Comparison of ENCODE assay signal across 8 cellular contexts in the genomic region with DNA sequence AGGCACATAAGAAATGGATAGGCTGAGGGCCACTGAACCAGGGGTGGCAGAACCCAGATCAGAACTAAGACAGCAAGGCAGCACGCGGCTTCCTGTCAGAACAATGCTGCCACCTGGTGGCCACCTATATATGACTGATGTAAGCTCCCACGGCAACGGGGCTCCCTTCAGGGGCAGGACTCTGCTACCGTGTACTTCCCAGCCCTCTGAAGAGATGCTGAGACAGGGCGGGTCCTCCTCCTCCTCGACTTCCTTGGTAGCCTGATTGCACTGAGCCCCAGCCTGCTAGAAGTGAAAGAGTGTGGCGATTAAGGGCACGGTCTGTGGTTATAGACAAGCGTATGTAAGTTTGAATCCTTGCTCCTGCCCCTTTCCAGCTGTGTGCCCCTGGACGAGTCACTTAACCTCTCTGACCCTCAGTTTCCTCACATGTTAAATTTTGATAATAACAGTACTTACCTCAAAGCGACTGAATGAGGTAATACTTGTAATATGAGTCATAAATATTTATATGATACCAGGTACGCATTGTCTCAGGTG. TPM values are rescaled to one million over a fixed set of nuclear protein-coding genes. Genes with fewer than 3 reads are reported as not detected.
DNase-seq lines count a peak whose midpoint lies in the region; ATAC-seq and TF ChIP-seq lines count a peak whose summit lies in the region.

No MANE protein-coding gene starts in this region.

- CTCF ChIA-PET in CD8-positive, alpha-beta T cell (lab: Charles Lee): interaction anchor here (0.6 to 3.7 kb wide), 14 partner anchors 10 to 274 kb away, joined by 3 to 25 read pairs (median 4); partner anchors contain the start of genes CD74 and RPS14

- peaks cover 7% of the 10 kb centered on the region for H3K4me1 Mint-ChIP-seq in CD8-positive, alpha-beta T cell (ENCODE audit: low read depth)
- peaks cover 19% of the 10 kb centered on the region for H3K4me1 Mint-ChIP-seq in memory B cell

- intact Hi-C loops in CD8-positive, alpha-beta T cell (cut with DNase I, micrococcal nuclease): loop anchor here (1.0 to 5.0 kb wide), 9 partner anchors 24 to 305 kb away; partner anchors contain the start of genes CD74 (in 2 of the 2) and TCOF1 (in 2 of the 2)

- no peaks in the 10 kb centered on the region for H3K9me3 Mint-ChIP-seq in CD8-positive, alpha-beta T cell
- no peaks in the 10 kb centered on the region for H3K9me3 Mint-ChIP-seq in memory B cell

- peak; percentile 74 for TF ChIP-seq CTCF in CD8-positive, alpha-beta T cell (IDR thresholded peaks at IDR 0.05)

- H3K27ac ChIP-seq in CD8-positive, alpha-beta T cell (ENCODE audit: low read depth, low read length): no peak overlapping the region

- no peak overlapping the region for H3K4me3 ChIP-seq in CD8-positive, alpha-beta T cell (ENCODE audit: low read depth, low read length)

- POLR2A ChIA-PET in CD8-positive, alpha-beta T cell (lab: Charles Lee): interaction anchor here (1.0 kb wide), 1 partner anchor 23 kb away, joined by 3 read pairs; the partner anchor contains the start of gene CD74

- peak; percentile 84 to 96 (median 91) for DNase-seq in CD8-positive, alpha-beta T cell
- peak; percentile 47 for DNase-seq in NCI-H748 treated with DMSO at 0.1 percent for 48 hours (lab: John Stamatoyannopoulos, UW)
- peak; percentile 93 for DNase-seq in activated CD4-positive, alpha-beta T cell treated with anti-CD3 and anti-CD28 coated beads, Interleukin-2, amount 50 U/mL, for 1 hour
- DNase-seq in dermis microvascular lymphatic vessel endothelial cell (ENCODE audit: low read depth in 2 of 2): peak; percentile 65 to 86
- DNase-seq in memory B cell (ENCODE audit: low spot score in 2 of 2): peak; percentile 94 to 95
- DNase-seq in stimulated activated CD8-positive, alpha-beta memory T cell treated with anti-CD3 and anti-CD28 coated beads, Interleukin-15, amount 100 ng/mL, for 1 hour (ENCODE audit: low read depth): peak; percentile 89

- H3K27me3 Mint-ChIP-seq in CD8-positive, alpha-beta T cell (ENCODE audit: low read depth): no peaks in the 10 kb centered on the region
- no peaks in the 10 kb centered on the region for H3K27me3 Mint-ChIP-seq in memory B cell

- peaks cover 4% of the 10 kb centered on the region for H3K36me3 ChIP-seq in CD8-positive, alpha-beta T cell (ENCODE audit: insufficient read depth, low read length)

- no peaks in the 10 kb centered on the region for H3K4me1 ChIP-seq in CD8-positive, alpha-beta T cell (ENCODE audit: insufficient read depth, low read length)

- H3K27ac Mint-ChIP-seq in CD8-positive, alpha-beta T cell: peak overlapping the region; percentile 74
- H3K27ac Mint-ChIP-seq in memory B cell: peak overlapping the region; percentile 94

- ATAC-seq in CD8-positive, alpha-beta T cell: peak; percentile 98
- ATAC-seq in GM19455 (IDR thresholded peaks at IDR 0.05; ENCODE audit: unreplicated experiment): peak; percentile 97
- peak; percentile 93 for ATAC-seq in HG03565 (IDR thresholded peaks at IDR 0.05; ENCODE audit: unreplicated experiment)
- peak; percentile 94 for ATAC-seq in memory B cell (ENCODE audit: low read depth)

- peaks cover 6% of the 10 kb centered on the region for H3K36me3 Mint-ChIP-seq in CD8-positive, alpha-beta T cell
- peaks cover 5% of the 10 kb centered on the region for H3K36me3 Mint-ChIP-seq in memory B cell

- H3K9me3 ChIP-seq in CD8-positive, alpha-beta T cell (ENCODE audit: low read length): no peaks in the 10 kb centered on the region

- no peaks in the 10 kb centered on the region for H3K27me3 ChIP-seq in CD8-positive, alpha-beta T cell (ENCODE audit: insufficient read depth, low read length)

- H3K4me3 Mint-ChIP-seq in CD8-positive, alpha-beta T cell: peak overlapping the region; percentile 50
- H3K4me3 Mint-ChIP-seq in memory B cell: peak overlapping the region; percentile 67

RNA-seq across cellular contexts. Expression of gene RPS14, which starts 13.3 kb away (rescaled TPM):
- 1,000 to 10,000 TPM; 5,604 to 5,613 TPM for total RNA-seq in CD8-positive, alpha-beta T cell
- 2,736 and 3,225 TPM in 2 replicates for total RNA-seq in dermis microvascular lymphatic vessel endothelial cell

RNA-seq across cellular contexts. Expression of gene CD74, which starts 23.5 kb away (rescaled TPM):
- 100 to 1,000 TPM; 401 to 411 TPM for total RNA-seq in CD8-positive, alpha-beta T cell
- total RNA-seq in dermis microvascular lymphatic vessel endothelial cell: 1.2 and 2.9 TPM in 2 replicates

Comparison
In these comparisons a context has a peak if more than half of its experiments do, and no peak if none do; other contexts are left out.
1. RNA of gene CD74, which starts 23.5 kb away (total RNA-seq): 401 to 411 TPM in CD8-positive, alpha-beta T cell; 1.2 to 2.9 TPM in dermis microvascular lymphatic vessel endothelial cell; every median in the first group is over 100 times any median in the second.
2. Peak in every context shown above with its lines, with median percentiles within 50 percentile points of each other: ATAC-seq and DNase-seq.